ENCODE assay signal across 1 cellular context in the genomic region with DNA sequence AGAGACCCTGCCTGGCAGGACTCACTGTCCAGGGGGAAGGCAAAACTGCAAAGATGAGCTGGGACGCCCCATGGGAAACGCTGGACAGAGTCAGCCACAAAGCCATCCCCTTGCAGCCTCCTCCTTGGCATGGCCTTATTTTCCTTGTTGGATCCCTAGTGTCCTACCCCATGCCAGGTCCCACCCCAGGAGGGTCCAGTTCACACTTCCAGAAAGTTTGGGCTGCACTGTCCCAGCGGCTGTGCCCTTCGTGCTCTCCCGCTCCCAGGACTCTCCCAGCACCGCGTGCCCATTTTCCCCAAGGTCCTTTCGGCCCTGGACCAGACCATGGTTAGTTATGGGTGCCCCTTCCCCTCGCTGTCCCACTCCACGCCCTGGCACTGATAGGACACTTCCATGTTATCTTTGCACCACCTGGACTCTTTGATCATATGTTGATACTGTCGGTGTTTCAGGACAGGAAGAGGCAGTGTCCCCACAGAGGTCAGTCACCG.
TF ChIP-seq lines count a peak whose summit lies in the region.

No MANE protein-coding gene starts in this region.

TF ChIP-seq in HCT116, 20 proteins besides CTCF, POLR2A, EP300 and RAD21 (continued from another document):
- TF ChIP-seq, protein P1, sequence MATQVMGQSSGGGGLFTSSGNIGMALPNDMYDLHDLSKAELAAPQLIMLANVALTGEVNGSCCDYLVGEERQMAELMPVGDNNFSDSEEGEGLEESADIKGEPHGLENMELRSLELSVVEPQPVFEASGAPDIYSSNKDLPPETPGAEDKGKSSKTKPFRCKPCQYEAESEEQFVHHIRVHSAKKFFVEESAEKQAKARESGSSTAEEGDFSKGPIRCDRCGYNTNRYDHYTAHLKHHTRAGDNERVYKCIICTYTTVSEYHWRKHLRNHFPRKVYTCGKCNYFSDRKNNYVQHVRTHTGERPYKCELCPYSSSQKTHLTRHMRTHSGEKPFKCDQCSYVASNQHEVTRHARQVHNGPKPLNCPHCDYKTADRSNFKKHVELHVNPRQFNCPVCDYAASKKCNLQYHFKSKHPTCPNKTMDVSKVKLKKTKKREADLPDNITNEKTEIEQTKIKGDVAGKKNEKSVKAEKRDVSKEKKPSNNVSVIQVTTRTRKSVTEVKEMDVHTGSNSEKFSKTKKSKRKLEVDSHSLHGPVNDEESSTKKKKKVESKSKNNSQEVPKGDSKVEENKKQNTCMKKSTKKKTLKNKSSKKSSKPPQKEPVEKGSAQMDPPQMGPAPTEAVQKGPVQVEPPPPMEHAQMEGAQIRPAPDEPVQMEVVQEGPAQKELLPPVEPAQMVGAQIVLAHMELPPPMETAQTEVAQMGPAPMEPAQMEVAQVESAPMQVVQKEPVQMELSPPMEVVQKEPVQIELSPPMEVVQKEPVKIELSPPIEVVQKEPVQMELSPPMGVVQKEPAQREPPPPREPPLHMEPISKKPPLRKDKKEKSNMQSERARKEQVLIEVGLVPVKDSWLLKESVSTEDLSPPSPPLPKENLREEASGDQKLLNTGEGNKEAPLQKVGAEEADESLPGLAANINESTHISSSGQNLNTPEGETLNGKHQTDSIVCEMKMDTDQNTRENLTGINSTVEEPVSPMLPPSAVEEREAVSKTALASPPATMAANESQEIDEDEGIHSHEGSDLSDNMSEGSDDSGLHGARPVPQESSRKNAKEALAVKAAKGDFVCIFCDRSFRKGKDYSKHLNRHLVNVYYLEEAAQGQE (IDR thresholded peaks at IDR 0.05; ENCODE audit: low read depth): no peak
- no peak for TF ChIP-seq SIN3A (IDR thresholded peaks at IDR 0.05; ENCODE audit: low read depth)
- no peak for TF ChIP-seq CEBPB (IDR thresholded peaks at IDR 0.05; ENCODE audit: low read depth)
- no peak for TF ChIP-seq ZNF274 (IDR thresholded peaks at IDR 0.05; ENCODE audit: low read depth, low read length)
- TF ChIP-seq EZH2 (IDR thresholded peaks at IDR 0.05): no peak
- TF ChIP-seq MAX (IDR thresholded peaks at IDR 0.05): no peak
- TF ChIP-seq FOSL1 (IDR thresholded peaks at IDR 0.05; ENCODE audit: low read depth): no peak
- TF ChIP-seq ELF1 (IDR thresholded peaks at IDR 0.05; ENCODE audit: borderline replicate concordance, low read depth): no peak
- TF ChIP-seq CBX3 (IDR thresholded peaks at IDR 0.05; ENCODE audit: low read depth): no peak
- TF ChIP-seq, protein P2, sequence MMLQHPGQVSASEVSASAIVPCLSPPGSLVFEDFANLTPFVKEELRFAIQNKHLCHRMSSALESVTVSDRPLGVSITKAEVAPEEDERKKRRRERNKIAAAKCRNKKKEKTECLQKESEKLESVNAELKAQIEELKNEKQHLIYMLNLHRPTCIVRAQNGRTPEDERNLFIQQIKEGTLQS (IDR thresholded peaks at IDR 0.05): no peak
